In the genomic region with DNA sequence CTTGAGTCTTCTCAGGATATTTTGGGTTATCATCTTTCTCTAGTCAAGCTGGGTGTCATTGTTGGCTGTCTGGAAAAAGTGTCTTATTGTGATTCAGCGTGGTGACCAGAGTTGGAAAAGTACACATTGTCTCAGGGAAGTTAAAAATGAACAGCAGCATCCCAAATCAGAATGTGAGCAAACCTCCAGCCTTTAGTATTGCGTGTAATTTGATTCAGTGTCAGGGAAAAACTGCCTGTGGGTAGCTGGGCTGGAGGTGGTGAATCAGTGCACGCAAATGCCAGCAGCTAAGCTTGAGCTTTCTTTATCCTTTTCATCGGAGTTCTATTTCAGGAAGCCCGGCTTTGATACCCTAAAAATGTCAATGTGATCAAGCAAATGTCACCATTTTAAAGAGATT, we compare ENCODE assay signal across 12 cellular contexts. TPM values are rescaled to one million over a fixed set of nuclear protein-coding genes. Genes with fewer than 3 reads are reported as not detected.
DNase-seq lines count a peak whose midpoint lies in the region; ATAC-seq and TF ChIP-seq lines count a peak whose summit lies in the region.
"Had no signal": no experiment of that assay in that cellular context is flagged by ENCODE, and none has a peak within 500 bp of the region (broad histone marks: within the 10 kb centered on the region; RNA-seq: fewer than 3 reads in every experiment).

No MANE protein-coding gene starts in this region.

- WGBS in endodermal cell (ENCODE audit: insufficient coverage in 1 of 2, insufficient read length in 1 of 2), 2 experiments = 72 to 74% methylated on average over 5 of the region's 5 CpGs
- WGBS in mesodermal cell (ENCODE audit: insufficient coverage in 2 of 2), 2 experiments = 65 to 67% methylated on average over 5 of the region's 5 CpGs

- no peaks in the 10 kb centered on the region for H3K27me3 Mint-ChIP-seq in endodermal cell (ENCODE audit: insufficient read depth)
- H3K27me3 Mint-ChIP-seq in natural killer cell treated with Interleukin-12 subunit alpha and Interleukin-12 subunit beta and Interleukin-15 and Interleukin-18, amount 100 ng/mL, for 72 hours = no peaks in the 10 kb centered on the region

- H3K9ac ChIP-seq in endodermal cell (ENCODE audit: extremely low read depth, low read length, poor library complexity, severe bottlenecking) = no peak overlapping the region

- H3K4me1 Mint-ChIP-seq in endodermal cell = peaks cover 19% of the 10 kb centered on the region
- peaks cover 0 to 3% of the 10 kb centered on the region in 2 donors for H3K4me1 Mint-ChIP-seq in natural killer cell treated with Interleukin-12 subunit alpha and Interleukin-12 subunit beta and Interleukin-15 and Interleukin-18, amount 100 ng/mL, for 72 hours (ENCODE audit: low read depth in 2 of 2)
- H3K4me1 Mint-ChIP-seq: memory B cell had no signal

- H3K27ac Mint-ChIP-seq in endodermal cell = peak overlapping the region; percentile 85
- H3K27ac Mint-ChIP-seq in natural killer cell treated with Interleukin-12 subunit alpha and Interleukin-12 subunit beta and Interleukin-15 and Interleukin-18, amount 100 ng/mL, for 72 hours = no peak overlapping the region
- H3K27ac Mint-ChIP-seq: memory B cell had no signal

- ATAC-seq in GM19324 (IDR thresholded peaks at IDR 0.05; ENCODE audit: low FRiP score, unreplicated experiment) = no peak
- no peak for ATAC-seq in natural killer cell treated with Interleukin-12 subunit alpha and Interleukin-12 subunit beta and Interleukin-15 and Interleukin-18, amount 100 ng/mL, for 72 hours

- no peak overlapping the region for H3K27ac ChIP-seq in endodermal cell (ENCODE audit: low read depth, low read length)
- H3K27ac ChIP-seq in mesodermal cell (ENCODE audit: low read depth, low read length, severe bottlenecking) = peak overlapping the region; percentile 61

- no peaks in the 10 kb centered on the region for H3K27me3 ChIP-seq in endodermal cell (ENCODE audit: control insufficient read depth, insufficient read depth, low read length, poor library complexity, severe bottlenecking)

- H3K9me3 ChIP-seq in endodermal cell (ENCODE audit: control insufficient read depth, low read length) (no peaks in the 10 kb centered on the region), mesodermal cell (ENCODE audit: control insufficient read depth, low read length) (no peaks in the 10 kb centered on the region)

- H3K4me1 ChIP-seq in endodermal cell (ENCODE audit: control insufficient read depth, insufficient read depth, low read length) = no peaks in the 10 kb centered on the region
- peaks cover 15% of the 10 kb centered on the region for H3K4me1 ChIP-seq in mesodermal cell (ENCODE audit: control insufficient read depth, insufficient read depth, low read length, poor library complexity, severe bottlenecking)

- H3K4me3 Mint-ChIP-seq in endodermal cell = peak overlapping the region; percentile 43
- H3K4me3 Mint-ChIP-seq in natural killer cell treated with Interleukin-12 subunit alpha and Interleukin-12 subunit beta and Interleukin-15 and Interleukin-18, amount 100 ng/mL, for 72 hours = no peak overlapping the region
- H3K4me3 Mint-ChIP-seq: memory B cell had no signal

- no peaks in the 10 kb centered on the region for H3K9me3 Mint-ChIP-seq in endodermal cell
- H3K9me3 Mint-ChIP-seq in natural killer cell treated with Interleukin-12 subunit alpha and Interleukin-12 subunit beta and Interleukin-15 and Interleukin-18, amount 100 ng/mL, for 72 hours = no peaks in the 10 kb centered on the region
- H3K9me3 Mint-ChIP-seq: memory B cell had no signal

- H3K36me3 ChIP-seq in endodermal cell (ENCODE audit: control insufficient read depth, insufficient read depth, low read length) = peaks cover 6% of the 10 kb centered on the region
- peaks cover 6% of the 10 kb centered on the region for H3K36me3 ChIP-seq in mesodermal cell (ENCODE audit: control insufficient read depth, insufficient read depth, low read length)

- no peak overlapping the region for H3K4me3 ChIP-seq in endodermal cell (ENCODE audit: low read length)
- no peak overlapping the region for H3K4me3 ChIP-seq in mesodermal cell (ENCODE audit: extremely low read depth, insufficient read depth, low read length, poor library complexity, severe bottlenecking)

- peak; percentile 82 for DNase-seq in AG08396 (ENCODE audit: low spot score)
- DNase-seq in NCI-H2227 (lab: John Stamatoyannopoulos, UW; ENCODE audit: unreplicated experiment) = peak; percentile 35
- no peak for DNase-seq in endodermal cell
- DNase-seq in D341Med (ENCODE audit: low spot score) = no peak
- DNase-seq in retina = no peak
- DNase-seq in natural killer cell treated with Interleukin-12 subunit alpha and Interleukin-12 subunit beta and Interleukin-15 and Interleukin-18, amount 100 ng/mL, for 72 hours (ENCODE audit: low spot score) = no peak
- DNase-seq: activated T-cell treated with anti-CD3 and anti-CD28 coated beads, Interleukin-2, amount 50 U/mL, for 48 hours; NCI-H2171 treated with DMSO at 0.1 percent for 48 hours had no signal

- TF ChIP-seq CTCF in endodermal cell (conservative IDR thresholded peaks at IDR 0.05) = no peak

- H3K36me3 Mint-ChIP-seq in endodermal cell (ENCODE audit: low read depth) = no peaks in the 10 kb centered on the region
- H3K36me3 Mint-ChIP-seq in natural killer cell treated with Interleukin-12 subunit alpha and Interleukin-12 subunit beta and Interleukin-15 and Interleukin-18, amount 100 ng/mL, for 72 hours = no peaks in the 10 kb centered on the region

RNA-seq across cellular contexts. Expression of a gene that starts 25.9 kb away (rescaled TPM):
- not detected for total RNA-seq in endodermal cell
- not detected for polyA plus RNA-seq in endodermal cell (2013, experiment 1 of 2)
- polyA plus RNA-seq in endodermal cell (2013, experiment 2 of 2) = not detected
- polyA plus RNA-seq in mesodermal cell (2013, experiment 1 of 2) = not detected
- polyA plus RNA-seq in mesodermal cell (2013, experiment 2 of 2) = not detected
- not detected for total RNA-seq in natural killer cell treated with Interleukin-12 subunit alpha and Interleukin-12 subunit beta and Interleukin-15 and Interleukin-18, amount 100 ng/mL, for 72 hours
- total RNA-seq: subcutaneous adipose tissue had no signal

Comparison
In these comparisons a context has a peak if more than half of its experiments do, and no peak if none do; other contexts are left out.
1. DNase-seq: peak in AG08396 (single experiment) and NCI-H2227 (single experiment); none in endodermal cell (single experiment), D341Med (single experiment), retina (single experiment) and natural killer cell treated with Interleukin-12 subunit alpha and Interleukin-12 subunit beta and Interleukin-15 and Interleukin-18, amount 100 ng/mL, for 72 hours (single experiment).